8 cellular contexts compared by ENCODE assay signal in genomic region chr1:179867493-179868330, GRCh38. TPM values are rescaled to one million over a fixed set of nuclear protein-coding genes. Genes with fewer than 3 reads are reported as not detected.
DNase-seq lines count a peak whose midpoint lies in the region; ATAC-seq and TF ChIP-seq lines count a peak whose summit lies in the region.

No MANE protein-coding gene starts in this region.

- peak; percentile 58 for ATAC-seq in GM21381 (IDR thresholded peaks at IDR 0.05; ENCODE audit: unreplicated experiment)
- ATAC-seq in T-cell (replicated peaks in 1 of 4), result peak; percentile 73 to 80 (median 76)
- no peak for ATAC-seq in GM21423 (IDR thresholded peaks at IDR 0.05; ENCODE audit: unreplicated experiment)

- no peaks in the 10 kb centered on the region for H3K9me3 ChIP-seq in breast epithelium

- intact Hi-C loops in breast epithelium (cut with DNase I; ENCODE audit: low total_unique reads), result no loop called here

- peak; percentile 8 to 47 (median 36) for TF ChIP-seq CTCF in breast epithelium (IDR thresholded peaks at IDR 0.05)

- no peak overlapping the region for H3K4me3 ChIP-seq in breast epithelium

- H3K36me3 ChIP-seq in breast epithelium, result no peaks in the 10 kb centered on the region

- peak overlapping the region in 1 of 2 donors; percentile 8 for H3K27ac Mint-ChIP-seq in T-cell

- peaks cover 29% of the 10 kb centered on the region for H3K36me3 Mint-ChIP-seq in T-cell

- H3K27me3 Mint-ChIP-seq in T-cell, result no peaks in the 10 kb centered on the region

- H3K4me1 ChIP-seq in breast epithelium, result no peaks in the 10 kb centered on the region

- no peak overlapping the region for H3K27ac ChIP-seq in breast epithelium

- H3K27me3 ChIP-seq in breast epithelium, result no peaks in the 10 kb centered on the region

- TF ChIP-seq POLR2A in breast epithelium (IDR thresholded peaks at IDR 0.05), result no peak

- no peak overlapping the region for H3K4me3 Mint-ChIP-seq in T-cell

- peaks cover 16 to 29% (median 24%) of the 10 kb centered on the region in 3 donors for H3K4me1 Mint-ChIP-seq in T-cell

- CTCF ChIA-PET in T-cell (lab: Charles Lee), result interaction anchor here (0.6 to 6.1 kb wide), 23 partner anchors 10 to 1144 kb away, joined by 3 to 28 read pairs (median 4); partner anchors contain the start of genes TOR1AIP2 (in 2 of the 2) and TOR1AIP1 (in 1 of the 2)

- H3K9me3 Mint-ChIP-seq in T-cell, result no peaks in the 10 kb centered on the region

- POLR2A ChIA-PET in T-cell (lab: Charles Lee), result interaction anchor here (0.5 to 0.9 kb wide), 3 partner anchors 12 to 287 kb away, joined by 3 to 6 read pairs (median 3); no protein-coding TSS in a partner anchor

- DNase-seq in COLO829 (ENCODE audit: low spot score) (peak; percentile 50), M059J (ENCODE audit: low read depth) (peak; percentile 59), T-cell (peak in 33 of 34 experiments; percentile 12 to 64 (median 43)), breast epithelium (ENCODE audit: low spot score in 2 of 2) (no peak), left kidney (ENCODE audit: low read depth, low spot score) (peak; percentile 82)
- peak; percentile 9 for DNase-seq in stimulated activated naive CD4-positive, alpha-beta T cell treated with Interleukin-2 at 50 U/mL for 16 hours (lab: John Stamatoyannopoulos, UW)

RNA-seq across cellular contexts. Expression of gene TOR1AIP2, which starts 9.9 kb away (rescaled TPM):
- total RNA-seq in M059J (2014; rRNA removed; shearing (Covaris generic)), result 70.5 and 94.3 TPM in 2 replicates
- total RNA-seq in T-cell, result 10 to 100 TPM; 39.6 to 65.9 (median 42.9) TPM
- total RNA-seq in breast epithelium, result 10 to 100 TPM; 64.6 to 80.6 (median 65.1) TPM

RNA-seq across cellular contexts. Expression of gene TOR1AIP1, which starts 14.4 kb away (rescaled TPM):
- total RNA-seq in M059J (2014; rRNA removed; shearing (Covaris generic)), result 54.5 and 77.8 TPM in 2 replicates
- total RNA-seq in T-cell (10 to 100 TPM; 41.1 to 60.3 (median 44.7) TPM), breast epithelium (100 to 1,000 TPM in 1 of 3 donors, 10 to 100 TPM in 2; 55.7 to 112 (median 90.9) TPM)

Comparison
In these comparisons a context has a peak if more than half of its experiments do, and no peak if none do; other contexts are left out.
1. DNase-seq: peak in COLO829 (single experiment), M059J (single experiment), T-cell (33 of 34), left kidney (single experiment) and stimulated activated naive CD4-positive, alpha-beta T cell treated with Interleukin-2 at 50 U/mL for 16 hours (single experiment); none in breast epithelium (0 of 2).